Comparison of ENCODE assay signal across 14 cellular contexts in genomic region chr3:107198522-107199271, GRCh38.
DNase-seq lines count a peak whose midpoint lies in the region; ATAC-seq and TF ChIP-seq lines count a peak whose summit lies in the region.
"Had no signal": no experiment of that assay in that cellular context is flagged by ENCODE, and none has a peak within 500 bp of the region (broad histone marks: within the 10 kb centered on the region; RNA-seq: fewer than 3 reads in every experiment).

No MANE protein-coding gene starts in this region.

- H3K4me3 ChIP-seq in heart left ventricle: peak overlapping the region in 4 of 12 donors; percentile 4 to 35 (median 12)
- H3K4me3 ChIP-seq in trophoblast cell (ENCODE audit: low read depth, low read length): no peak overlapping the region
- H3K4me3 ChIP-seq: spleen had no signal

- H2BK12ac ChIP-seq in trophoblast cell (ENCODE audit: low read length): peak overlapping the region; percentile 50

- H3K27ac ChIP-seq in heart left ventricle (peak overlapping the region in 11 of 12 donors; percentile 9 to 80 (median 62)), trophoblast cell (ENCODE audit: low read depth, low read length) (no peak overlapping the region)
- H3K27ac ChIP-seq: foreskin keratinocyte, spleen had no signal

- DNase-seq in AG08396 (ENCODE audit: low spot score): peak; percentile 25
- DNase-seq in astrocyte of the hippocampus (ENCODE audit: low read depth, low spot score): peak; percentile 88
- DNase-seq in heart left ventricle: peak; percentile 63 to 84 (median 73)
- no peak for DNase-seq in trophoblast cell
- DNase-seq in activated CD8-positive, alpha-beta memory T cell treated with anti-CD3 and anti-CD28 coated beads, Interleukin-2, amount 10 ng/mL, durations not matched to agents 7 days and 5 days: no peak
- no peak for DNase-seq in NCI-H2227 treated with DMSO at 0.1 percent for 48 hours (lab: John Stamatoyannopoulos, UW)
- no peak for DNase-seq in DMS114 treated with DMSO at 0.1 percent for 48 hours (lab: John Stamatoyannopoulos, UW; ENCODE audit: unreplicated experiment)
- DNase-seq: ACHN, foreskin keratinocyte, mesendoderm, NCI-H1092 treated with DMSO at 0.1 percent for 48 hours, spleen had no signal

- H2BK5ac ChIP-seq in trophoblast cell (ENCODE audit: low read depth, low read length, poor library complexity): no peak overlapping the region

- H3K4me1 ChIP-seq in heart left ventricle: peaks cover 0 to 48% (median 21%) of the 10 kb centered on the region in 12 donors
- H3K4me1 ChIP-seq in trophoblast cell (ENCODE audit: control insufficient read depth in 1 of 2, insufficient read depth in 2 of 2, low read length in 2 of 2): peaks cover 6 to 8% of the 10 kb centered on the region in 2 experiments
- H3K4me1 ChIP-seq: spleen had no signal

- ATAC-seq in heart left ventricle (peak; percentile 88 to 95 (median 93)), GM18505 (IDR thresholded peaks at IDR 0.05; ENCODE audit: unreplicated experiment) (no peak)
- no peak for ATAC-seq in activated CD8-positive, alpha-beta memory T cell treated with anti-CD3 and anti-CD28 coated beads, Interleukin-2, amount 10 ng/mL, durations not matched to agents 7 days and 5 days
- ATAC-seq: foreskin keratinocyte had no signal

- no peak overlapping the region for H4K12ac ChIP-seq in trophoblast cell (ENCODE audit: low read depth, low read length)

- H3K4ac ChIP-seq in trophoblast cell (ENCODE audit: low read depth, low read length): no peak overlapping the region

- peaks cover 2% of the 10 kb centered on the region for H3K79me1 ChIP-seq in trophoblast cell (ENCODE audit: low read length)

- CTCF ChIA-PET in activated CD8-positive, alpha-beta memory T cell treated with anti-CD3 and anti-CD28 coated beads, Interleukin-2, amount 10 ng/mL, durations not matched to agents 7 days and 5 days (lab: Charles Lee): interaction anchor here (1.4 kb wide), 1 partner anchor 12 kb away, joined by 3 read pairs; no protein-coding TSS in a partner anchor

- H2BK120ac ChIP-seq in trophoblast cell (ENCODE audit: insufficient read depth, low read length, poor library complexity): peak overlapping the region; percentile 35

- intact Hi-C loops in heart left ventricle (cut with DNase I): no loop called here

- H4K91ac ChIP-seq in trophoblast cell (ENCODE audit: low read depth, low read length): no peak overlapping the region

- H3K27me3 ChIP-seq in heart left ventricle (no peaks in the 10 kb centered on the region), trophoblast cell (ENCODE audit: insufficient read depth, low read length) (no peaks in the 10 kb centered on the region)
- H3K27me3 ChIP-seq: foreskin keratinocyte, spleen had no signal

- peak overlapping the region; percentile 21 for H3K14ac ChIP-seq in trophoblast cell (ENCODE audit: low read length)

- WGBS in heart left ventricle, 4 donors: 31 to 44% (median 34%) methylated on average over 9 of the region's 9 CpGs
- no CpG with 5 or more reads among the region's 9 CpGs for WGBS in trophoblast cell (ENCODE audit: extremely low coverage, insufficient coverage, insufficient read length)

- no peaks in the 10 kb centered on the region for H3K79me2 ChIP-seq in trophoblast cell (ENCODE audit: control insufficient read depth, insufficient read depth, low read length, poor library complexity)

- TF ChIP-seq CTCF in heart left ventricle (IDR thresholded peaks at IDR 0.05): no peak

- no peak overlapping the region for H2AK5ac ChIP-seq in trophoblast cell (ENCODE audit: low read length)

- H3K4me1 Mint-ChIP-seq in activated CD8-positive, alpha-beta memory T cell treated with anti-CD3 and anti-CD28 coated beads, Interleukin-2, amount 10 ng/mL, durations not matched to agents 7 days and 5 days: no peaks in the 10 kb centered on the region

- H3K36me3 ChIP-seq in heart left ventricle (no peaks in the 10 kb centered on the region), trophoblast cell (ENCODE audit: control insufficient read depth in 1 of 2, insufficient read depth in 2 of 2, low read length in 2 of 2) (no peaks in the 10 kb centered on the region)
- H3K36me3 ChIP-seq: spleen had no signal

- TF ChIP-seq POLR2A in heart left ventricle (IDR thresholded peaks at IDR 0.05) (no peak), GM18505 (IDR thresholded peaks at IDR 0.05; ENCODE audit: borderline replicate concordance, extremely low read depth, insufficient read depth, insufficient read length) (no peak)

- H3K9me3 ChIP-seq in heart left ventricle: no peaks in the 10 kb centered on the region
- H3K9me3 ChIP-seq in trophoblast cell (ENCODE audit: insufficient read depth, low read depth, low read length): no peaks in the 10 kb centered on the region
- H3K9me3 ChIP-seq: spleen had no signal

- peak overlapping the region; percentile 17 for H2AFZ ChIP-seq in trophoblast cell (ENCODE audit: insufficient read depth, low read length, poor library complexity)

- no peak overlapping the region for H3K18ac ChIP-seq in trophoblast cell (ENCODE audit: low read length)

- no peak overlapping the region for H3K23ac ChIP-seq in trophoblast cell (ENCODE audit: low read length)

- H3K36me3 Mint-ChIP-seq in activated CD8-positive, alpha-beta memory T cell treated with anti-CD3 and anti-CD28 coated beads, Interleukin-2, amount 10 ng/mL, durations not matched to agents 7 days and 5 days: no peaks in the 10 kb centered on the region

- H3K27ac Mint-ChIP-seq in activated CD8-positive, alpha-beta memory T cell treated with anti-CD3 and anti-CD28 coated beads, Interleukin-2, amount 10 ng/mL, durations not matched to agents 7 days and 5 days: no peak overlapping the region
- H3K27ac Mint-ChIP-seq: T-helper 2 cell treated with Interferon-gamma antibody and Interleukin-4, amounts not matched to agents 5 μg/mL and 100 μg/mL, for 36 hours had no signal

- H3K9ac ChIP-seq in trophoblast cell (ENCODE audit: low read length): no peak overlapping the region

- H3K4me2 ChIP-seq in trophoblast cell (ENCODE audit: low read length): no peak overlapping the region

- H3K27me3 Mint-ChIP-seq in activated CD8-positive, alpha-beta memory T cell treated with anti-CD3 and anti-CD28 coated beads, Interleukin-2, amount 10 ng/mL, durations not matched to agents 7 days and 5 days: peaks cover 46% of the 10 kb centered on the region

- no peaks in the 10 kb centered on the region for H3K9me3 Mint-ChIP-seq in activated CD8-positive, alpha-beta memory T cell treated with anti-CD3 and anti-CD28 coated beads, Interleukin-2, amount 10 ng/mL, durations not matched to agents 7 days and 5 days (ENCODE audit: low read depth)
- H3K9me3 Mint-ChIP-seq: T-helper 2 cell treated with Interferon-gamma antibody and Interleukin-4, amounts not matched to agents 5 μg/mL and 100 μg/mL, for 36 hours had no signal

- H4K8ac ChIP-seq in trophoblast cell (ENCODE audit: low read depth, low read length): peak overlapping the region; percentile 45

- H3K4me3 Mint-ChIP-seq in activated CD8-positive, alpha-beta memory T cell treated with anti-CD3 and anti-CD28 coated beads, Interleukin-2, amount 10 ng/mL, durations not matched to agents 7 days and 5 days: no peak overlapping the region
- H3K4me3 Mint-ChIP-seq: T-helper 2 cell treated with Interferon-gamma antibody and Interleukin-4, amounts not matched to agents 5 μg/mL and 100 μg/mL, for 36 hours had no signal

Comparison
In these comparisons a context has a peak if more than half of its experiments do, and no peak if none do; other contexts are left out.
1. DNase-seq: peak in AG08396 (single experiment), astrocyte of the hippocampus (single experiment) and heart left ventricle (5 of 5); none in trophoblast cell (0 of 2), activated CD8-positive, alpha-beta memory T cell treated with anti-CD3 and anti-CD28 coated beads, Interleukin-2, amount 10 ng/mL, durations not matched to agents 7 days and 5 days (single experiment), NCI-H2227 treated with DMSO at 0.1 percent for 48 hours (single experiment) and DMS114 treated with DMSO at 0.1 percent for 48 hours (single experiment).
2. ATAC-seq: peak in heart left ventricle (4 of 4); none in activated CD8-positive, alpha-beta memory T cell treated with anti-CD3 and anti-CD28 coated beads, Interleukin-2, amount 10 ng/mL, durations not matched to agents 7 days and 5 days (single experiment) and GM18505 (single experiment).